ENCODE assay signal across 1 cellular context in the genomic region with DNA sequence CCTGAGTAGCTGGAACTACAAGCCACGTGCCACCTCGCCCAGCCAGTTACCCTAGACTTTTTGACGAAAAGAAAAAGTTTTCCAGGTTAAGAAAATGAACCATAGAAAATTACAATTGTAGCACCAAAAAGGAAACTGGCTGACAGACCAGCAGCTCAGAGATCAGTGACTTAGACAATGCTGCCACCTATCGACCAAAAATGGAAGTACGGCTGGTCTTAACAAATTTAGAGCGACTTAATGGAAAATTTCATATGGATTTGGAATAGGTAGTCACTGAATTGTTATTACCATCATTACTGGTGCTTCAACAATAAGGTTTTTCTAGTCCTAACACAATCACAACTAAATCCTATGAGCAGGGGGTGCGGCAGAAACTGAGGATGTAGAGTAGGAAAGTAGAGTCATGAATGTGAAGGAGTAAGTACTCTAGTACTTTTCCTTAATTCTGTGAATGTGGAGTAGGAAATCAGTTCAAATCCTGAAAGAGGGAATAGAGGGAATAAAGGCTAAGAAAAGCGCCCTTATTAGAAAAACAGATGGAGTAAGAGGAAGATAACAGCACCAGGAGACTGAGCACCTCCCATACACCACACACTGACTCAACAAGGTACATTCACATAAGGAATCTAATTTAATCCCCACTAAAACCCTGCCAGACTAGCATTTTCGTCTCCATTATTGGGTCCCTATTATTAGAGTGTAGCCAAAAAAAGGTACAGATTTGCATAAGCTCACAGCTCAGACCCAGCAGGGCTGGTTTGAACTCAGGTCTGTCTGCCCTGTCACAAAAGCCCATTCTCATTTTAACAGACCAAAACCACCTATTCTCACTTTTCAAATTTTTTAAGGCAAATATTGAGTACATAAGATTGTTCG.
TF ChIP-seq lines count a peak whose summit lies in the region.

No MANE protein-coding gene starts in this region.

TF ChIP-seq in HepG2, 621 proteins besides CTCF, POLR2A, EP300 and RAD21 (continued from another document):
- TF ChIP-seq, protein P1, sequence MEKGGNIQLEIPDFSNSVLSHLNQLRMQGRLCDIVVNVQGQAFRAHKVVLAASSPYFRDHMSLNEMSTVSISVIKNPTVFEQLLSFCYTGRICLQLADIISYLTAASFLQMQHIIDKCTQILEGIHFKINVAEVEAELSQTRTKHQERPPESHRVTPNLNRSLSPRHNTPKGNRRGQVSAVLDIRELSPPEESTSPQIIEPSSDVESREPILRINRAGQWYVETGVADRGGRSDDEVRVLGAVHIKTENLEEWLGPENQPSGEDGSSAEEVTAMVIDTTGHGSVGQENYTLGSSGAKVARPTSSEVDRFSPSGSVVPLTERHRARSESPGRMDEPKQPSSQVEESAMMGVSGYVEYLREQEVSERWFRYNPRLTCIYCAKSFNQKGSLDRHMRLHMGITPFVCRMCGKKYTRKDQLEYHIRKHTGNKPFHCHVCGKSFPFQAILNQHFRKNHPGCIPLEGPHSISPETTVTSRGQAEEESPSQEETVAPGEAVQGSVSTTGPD (CRISPR knock-in tag; IDR thresholded peaks at IDR 0.05): no peak
- TF ChIP-seq STAG1 (CRISPR knock-in tag; IDR thresholded peaks at IDR 0.05): peak; percentile 94
- peak; percentile 89 for TF ChIP-seq SMC3 (IDR thresholded peaks at IDR 0.05; ENCODE audit: low read length)
TF ChIP-seq in HepG2: peak in this region for 2.
